In the genomic region with DNA sequence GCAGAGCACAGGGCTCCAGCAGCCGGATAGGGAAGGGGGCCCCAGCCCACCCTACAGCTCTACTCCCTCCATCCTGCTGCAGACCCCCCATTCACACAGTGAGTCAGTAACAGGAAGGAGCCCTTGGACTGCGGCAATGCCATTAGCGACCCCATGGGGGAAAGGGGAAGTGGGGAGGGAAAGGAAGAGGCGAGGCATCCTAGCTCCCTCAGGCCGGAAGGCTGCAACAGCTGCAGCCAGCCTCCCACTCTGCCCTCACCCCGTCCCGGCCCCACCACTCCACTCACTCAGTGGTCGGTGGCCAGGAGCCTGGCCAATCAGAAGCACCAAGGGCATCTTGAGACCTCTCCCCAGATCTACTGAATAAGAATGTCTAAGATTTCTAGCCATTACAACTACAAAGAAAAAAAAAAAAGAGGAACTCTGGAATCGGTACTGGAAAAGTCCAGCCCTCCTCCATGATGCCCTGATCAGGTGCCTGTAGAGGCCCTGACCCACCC, we compare ENCODE assay signal across 13 cellular contexts. TPM values are rescaled to one million over a fixed set of nuclear protein-coding genes. Genes with fewer than 3 reads are reported as not detected.
A peak's percentile ranks its signal among the peaks of the same experiment; 100 is the strongest.
DNase-seq lines count a peak whose midpoint lies in the region; ATAC-seq and TF ChIP-seq lines count a peak whose summit lies in the region.
"Had no signal": no experiment of that assay in that cellular context is flagged by ENCODE, and none has a peak within 500 bp of the region (broad histone marks: within the 10 kb centered on the region; RNA-seq: fewer than 3 reads in every experiment).

No MANE protein-coding gene starts in this region.

- DNase-seq in AML-193 (lab: John Stamatoyannopoulos, UW) = peak; percentile 47 to 70
- DNase-seq in NOMO-1 treated with DMSO at 0.1 percent for 48 hours (lab: John Stamatoyannopoulos, UW; ENCODE audit: unreplicated experiment) = peak; percentile 61
- no peak for DNase-seq in brain microvascular endothelial cell
- no peak for DNase-seq in activated CD4-positive, alpha-beta T cell treated with anti-CD3 and anti-CD28 coated beads, Interleukin-2, amount 50 U/mL, for 1 hour
- DNase-seq: activated CD8-positive, alpha-beta memory T cell treated with anti-CD3 and anti-CD28 coated beads for 24 hours; stimulated activated CD4-positive, alpha-beta T cell treated with anti-CD3 and anti-CD28 coated beads, Interleukin-2, amount 100 ng/mL, for 48 hours had no signal

- in situ Hi-C loops in brain microvascular endothelial cell (cut with HindIII; ENCODE audit: low pct_ligation_motif_present, low sequenced_read_pairs) = no loop called here

- H3K36me3 ChIP-seq in neuron (ENCODE audit: insufficient read depth, low read length) (no peaks in the 10 kb centered on the region), brain microvascular endothelial cell (replicated peaks) (no peaks in the 10 kb centered on the region)

- H2AFZ ChIP-seq in neuron (ENCODE audit: low read depth, low read length) = peak overlapping the region; percentile 20

- H3K4me1 ChIP-seq in neuron (ENCODE audit: insufficient read depth, low read length) = peaks cover 12% of the 10 kb centered on the region

- peak; percentile 17 for ATAC-seq in esophagus mucosa
- ATAC-seq in GM19324 (IDR thresholded peaks at IDR 0.05; ENCODE audit: low FRiP score, unreplicated experiment) = no peak
- ATAC-seq in HG02571 (IDR thresholded peaks at IDR 0.05; ENCODE audit: unreplicated experiment) = no peak
- ATAC-seq: mucosa of descending colon had no signal

- H3K9me3 ChIP-seq in neuron (ENCODE audit: low read length) = no peaks in the 10 kb centered on the region
- H3K9me3 ChIP-seq: mucosa of descending colon had no signal

- H3K27ac ChIP-seq in brain microvascular endothelial cell = no peak overlapping the region
- H3K27ac ChIP-seq: SK-N-MC had no signal

- no peaks in the 10 kb centered on the region for H3K27me3 ChIP-seq in neuron (ENCODE audit: insufficient read depth, low read length)
- no peaks in the 10 kb centered on the region for H3K27me3 ChIP-seq in brain microvascular endothelial cell (replicated peaks)

- TF ChIP-seq CTCF in brain microvascular endothelial cell (IDR thresholded peaks at IDR 0.05; ENCODE audit: low read depth, low read length, missing control alignments) = no peak

- H3K4me3 ChIP-seq in neuron (ENCODE audit: low read length) (no peak overlapping the region), brain microvascular endothelial cell (ENCODE audit: low read depth, low read length) (no peak overlapping the region)
- H3K4me3 ChIP-seq: mucosa of descending colon, SK-N-MC had no signal

RNA-seq across cellular contexts. Expression of a gene that starts 14.1 kb away (rescaled TPM):
- total RNA-seq in esophagus mucosa = 9.0 TPM

RNA-seq across cellular contexts. Expression of a gene that starts 15.0 kb away (rescaled TPM):
- total RNA-seq in esophagus mucosa = 3.2 TPM
- total RNA-seq: bronchial epithelial cell had no signal

Comparison
In these comparisons a context has a peak if more than half of its experiments do, and no peak if none do; other contexts are left out.
1. DNase-seq: peak in AML-193 (2 of 2) and NOMO-1 treated with DMSO at 0.1 percent for 48 hours (single experiment); none in brain microvascular endothelial cell (single experiment) and activated CD4-positive, alpha-beta T cell treated with anti-CD3 and anti-CD28 coated beads, Interleukin-2, amount 50 U/mL, for 1 hour (single experiment).